In the genomic region with DNA sequence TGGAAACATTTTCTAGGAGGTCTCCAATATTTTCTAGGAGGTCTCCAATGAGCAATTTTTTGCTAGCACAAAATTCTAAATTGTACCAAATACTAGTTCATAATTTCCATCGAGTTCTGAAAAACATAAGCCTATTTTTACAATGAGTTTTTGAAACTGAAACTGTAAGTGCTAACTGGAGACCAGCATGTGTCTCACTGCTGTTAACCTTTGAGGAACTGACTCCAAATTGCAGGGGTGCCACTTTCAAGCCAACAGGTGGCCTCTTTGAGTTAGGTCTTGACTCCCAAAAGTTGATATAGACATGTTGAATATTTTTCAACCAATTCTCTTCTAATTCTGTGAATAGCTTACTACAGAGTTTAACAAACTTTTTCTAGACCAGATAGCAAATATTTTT, we compare ENCODE assay signal across 9 cellular contexts. TPM values are rescaled to one million over a fixed set of nuclear protein-coding genes. Genes with fewer than 3 reads are reported as not detected.
A peak's percentile ranks its signal among the peaks of the same experiment; 100 is the strongest.
DNase-seq lines count a peak whose midpoint lies in the region; ATAC-seq and TF ChIP-seq lines count a peak whose summit lies in the region.
"Had no signal": no experiment of that assay in that cellular context is flagged by ENCODE, and none has a peak within 500 bp of the region (broad histone marks: within the 10 kb centered on the region; RNA-seq: fewer than 3 reads in every experiment).

No MANE protein-coding gene starts in this region.

- H3K36me3 Mint-ChIP-seq in IgD-negative memory B cell: no peaks in the 10 kb centered on the region

- intact Hi-C loops in head of caudate nucleus (cut with DNase I) (no loop called here), aorta (cut with DNase I) (loop anchor here (5.0 kb wide), 2 partner anchors 56 to 146 kb away; a partner anchor contains a TSS)

- peaks cover 13 to 16% (median 14%) of the 10 kb centered on the region in 3 donors for H3K4me1 Mint-ChIP-seq in IgD-negative memory B cell

- no peaks in the 10 kb centered on the region for H3K36me3 ChIP-seq in aorta (ENCODE audit: control insufficient read depth in 1 of 2, insufficient read depth in 2 of 2, low read length in 1 of 2)

- no peaks in the 10 kb centered on the region for H3K9me3 Mint-ChIP-seq in IgD-negative memory B cell

- ATAC-seq in GM18519 (IDR thresholded peaks at IDR 0.05; ENCODE audit: low FRiP score, unreplicated experiment) (peak; percentile 96), GM21576 (IDR thresholded peaks at IDR 0.05; ENCODE audit: unreplicated experiment) (peak; percentile 94), omental fat pad (ENCODE audit: low FRiP score) (no peak), aorta (ENCODE audit: low FRiP score) (no peak)

- H3K27me3 Mint-ChIP-seq in IgD-negative memory B cell: no peaks in the 10 kb centered on the region

- no peaks in the 10 kb centered on the region for H3K27me3 ChIP-seq in aorta (ENCODE audit: control insufficient read depth in 1 of 2, insufficient read depth in 2 of 2, low read length in 1 of 2)

- no peaks in the 10 kb centered on the region for H3K9me3 ChIP-seq in aorta (ENCODE audit: control insufficient read depth, low read length)

- DNase-seq in myocyte (ENCODE audit: low read depth): peak; percentile 63
- DNase-seq in head of caudate nucleus: no peak
- no peak for DNase-seq in NCI-H446 treated with DMSO at 0.1 percent for 48 hours (lab: John Stamatoyannopoulos, UW)
- DNase-seq in omental fat pad (ENCODE audit: low spot score): no peak
- DNase-seq in aorta: no peak
- DNase-seq: caudate nucleus had no signal

- no peak overlapping the region for H3K4me3 ChIP-seq in aorta (ENCODE audit: low read length in 2 of 2)

- peaks cover 0 to 3% of the 10 kb centered on the region in 2 donors for H3K4me1 ChIP-seq in aorta (ENCODE audit: control insufficient read depth in 1 of 2, insufficient read depth in 2 of 2, low read length in 2 of 2)

- peak overlapping the region in 1 of 2 donors; percentile 56 for H3K27ac ChIP-seq in aorta (ENCODE audit: low read depth in 1 of 2, low read length in 2 of 2)

- 0 to 1% methylated on average over 1 of the region's 1 CpG for WGBS in aorta, 2 donors

- H3K27ac Mint-ChIP-seq in IgD-negative memory B cell: peak overlapping the region in 1 of 3 donors; percentile 91

- H3K4me3 Mint-ChIP-seq in IgD-negative memory B cell: peak overlapping the region; percentile 57 to 88 (median 66)

- TF ChIP-seq CTCF in omental fat pad (IDR thresholded peaks at IDR 0.05): no peak

RNA-seq across cellular contexts. Expression of a gene that starts 58.8 kb away (rescaled TPM):
- polyA plus RNA-seq in IgD-negative memory B cell (2.3 TPM), aorta (100 to 1,000 TPM; 133 to 229 TPM)
- total RNA-seq in myocyte (213 and 259 TPM in 2 replicates), omental fat pad (100 to 1,000 TPM; 354 to 482 (median 468) TPM), aorta (100 to 1,000 TPM; 229 to 230 TPM)
- polyA plus RNA-seq in myocyte (2012): 443 TPM

Comparison
In these comparisons a context has a peak if more than half of its experiments do, and no peak if none do; other contexts are left out.
1. ATAC-seq: peak in GM18519 (single experiment) and GM21576 (single experiment); none in omental fat pad (single experiment) and aorta (single experiment).